11 cellular contexts compared by ENCODE assay signal in genomic region chr4:122689972-122690371, GRCh38. TPM values are rescaled to one million over a fixed set of nuclear protein-coding genes. Genes with fewer than 3 reads are reported as not detected.
DNase-seq lines count a peak whose midpoint lies in the region; ATAC-seq and TF ChIP-seq lines count a peak whose summit lies in the region.
"Had no signal": no experiment of that assay in that cellular context is flagged by ENCODE, and none has a peak within 500 bp of the region (broad histone marks: within the 10 kb centered on the region; RNA-seq: fewer than 3 reads in every experiment).

No MANE protein-coding gene starts in this region.

- in situ Hi-C loops in gastrocnemius medialis (cut with MboI; ENCODE audit: low sequenced_read_pairs in 4 of 4): no loop called here

- H3K27ac ChIP-seq in gastrocnemius medialis: no peak overlapping the region
- H3K27ac ChIP-seq: tibial nerve had no signal

- intact Hi-C loops in activated CD4-positive, alpha-beta T cell treated with anti-CD3 and anti-CD28 coated beads, Interleukin-2, amount 10 ng/mL, durations not matched to agents 24 days and 14 days (cut with micrococcal nuclease): loop anchor here (1.0 to 2.0 kb wide), 3 partner anchors 11 to 73 kb away; no protein-coding TSS in a partner anchor
- intact Hi-C loops in left cardiac atrium (cut with DNase I): no loop called here
- intact Hi-C loops in gastrocnemius medialis (cut with DNase I; ENCODE audit: low total_unique reads): no loop called here

- no peaks in the 10 kb centered on the region for H3K36me3 ChIP-seq in gastrocnemius medialis
- H3K36me3 ChIP-seq: tibial nerve had no signal

- H3K27ac Mint-ChIP-seq in activated CD4-positive, alpha-beta T cell treated with anti-CD3 and anti-CD28 coated beads, Interleukin-2, amount 10 ng/mL, durations not matched to agents 24 days and 14 days: peak overlapping the region; percentile 95
- H3K27ac Mint-ChIP-seq in activated naive CD8-positive, alpha-beta T cell treated with anti-CD3 and anti-CD28 coated beads for 36 hours: no peak overlapping the region

- peaks cover 9% of the 10 kb centered on the region for H3K9me3 Mint-ChIP-seq in activated CD4-positive, alpha-beta T cell treated with anti-CD3 and anti-CD28 coated beads, Interleukin-2, amount 10 ng/mL, durations not matched to agents 24 days and 14 days
- no peaks in the 10 kb centered on the region for H3K9me3 Mint-ChIP-seq in activated naive CD8-positive, alpha-beta T cell treated with anti-CD3 and anti-CD28 coated beads for 36 hours
- H3K9me3 Mint-ChIP-seq: neural crest cell had no signal

- peak; percentile 90 for ATAC-seq in GM21423 (IDR thresholded peaks at IDR 0.05; ENCODE audit: unreplicated experiment)
- ATAC-seq in HG03095 (IDR thresholded peaks at IDR 0.05; ENCODE audit: unreplicated experiment): peak; percentile 87
- ATAC-seq in left cardiac atrium: no peak
- ATAC-seq in gastrocnemius medialis: no peak

- peaks cover 7 to 20% of the 10 kb centered on the region in 2 donors for H3K4me1 ChIP-seq in gastrocnemius medialis

- peak; percentile 80 for DNase-seq in activated CD4-positive, alpha-beta T cell treated with anti-CD3 and anti-CD28 coated beads, Interleukin-2, amount 10 ng/mL, durations not matched to agents 24 days and 14 days
- DNase-seq in activated CD4-positive, alpha-beta T cell treated with anti-CD3 and anti-CD28 coated beads, Interleukin-2, amount 50 U/mL, for 4 hours: no peak
- DNase-seq in activated naive CD8-positive, alpha-beta T cell treated with anti-CD3 and anti-CD28 coated beads for 36 hours: peak; percentile 12
- no peak for DNase-seq in NK-92 treated with Interleukin-12 subunit alpha and Interleukin-12 subunit beta, amount 100 ng/mL, for 24 hours (lab: John Stamatoyannopoulos, UW)
- DNase-seq in left cardiac atrium (no peak), gastrocnemius medialis (no peak)
- DNase-seq: SK-N-SH had no signal

- peak overlapping the region; percentile 13 for H3K4me3 Mint-ChIP-seq in activated CD4-positive, alpha-beta T cell treated with anti-CD3 and anti-CD28 coated beads, Interleukin-2, amount 10 ng/mL, durations not matched to agents 24 days and 14 days
- no peak overlapping the region for H3K4me3 Mint-ChIP-seq in activated naive CD8-positive, alpha-beta T cell treated with anti-CD3 and anti-CD28 coated beads for 36 hours
- H3K4me3 Mint-ChIP-seq: neural crest cell had no signal

- H3K4me3 ChIP-seq in gastrocnemius medialis: no peak overlapping the region
- H3K4me3 ChIP-seq: tibial nerve had no signal

- no peak for TF ChIP-seq POLR2A in gastrocnemius medialis (IDR thresholded peaks at IDR 0.05)

- H3K36me3 Mint-ChIP-seq in activated CD4-positive, alpha-beta T cell treated with anti-CD3 and anti-CD28 coated beads, Interleukin-2, amount 10 ng/mL, durations not matched to agents 24 days and 14 days (ENCODE audit: low read depth): peaks cover 3% of the 10 kb centered on the region
- H3K36me3 Mint-ChIP-seq in activated naive CD8-positive, alpha-beta T cell treated with anti-CD3 and anti-CD28 coated beads for 36 hours: no peaks in the 10 kb centered on the region

- no peaks in the 10 kb centered on the region for H3K27me3 ChIP-seq in gastrocnemius medialis
- H3K27me3 ChIP-seq: tibial nerve had no signal

- TF ChIP-seq CTCF in gastrocnemius medialis (IDR thresholded peaks at IDR 0.05 in 4 of 5, conservative IDR thresholded peaks at IDR 0.05 in 1 of 5): no peak

- H3K27me3 Mint-ChIP-seq in activated CD4-positive, alpha-beta T cell treated with anti-CD3 and anti-CD28 coated beads, Interleukin-2, amount 10 ng/mL, durations not matched to agents 24 days and 14 days: no peaks in the 10 kb centered on the region
- peaks cover 21% of the 10 kb centered on the region for H3K27me3 Mint-ChIP-seq in activated naive CD8-positive, alpha-beta T cell treated with anti-CD3 and anti-CD28 coated beads for 36 hours

- H3K4me1 Mint-ChIP-seq in activated CD4-positive, alpha-beta T cell treated with anti-CD3 and anti-CD28 coated beads, Interleukin-2, amount 10 ng/mL, durations not matched to agents 24 days and 14 days: peaks cover 52% of the 10 kb centered on the region
- peaks cover 21% of the 10 kb centered on the region for H3K4me1 Mint-ChIP-seq in activated naive CD8-positive, alpha-beta T cell treated with anti-CD3 and anti-CD28 coated beads for 36 hours

- no peaks in the 10 kb centered on the region for H3K9me3 ChIP-seq in gastrocnemius medialis
- H3K9me3 ChIP-seq: SK-N-SH, tibial nerve had no signal

RNA-seq across cellular contexts. Expression of gene BBS12, which starts 42.5 kb away (rescaled TPM):
- total RNA-seq in activated CD4-positive, alpha-beta T cell treated with anti-CD3 and anti-CD28 coated beads, Interleukin-2, amount 10 ng/mL, durations not matched to agents 24 days and 14 days: 3.8 and 4.7 TPM in 2 replicates
- total RNA-seq in activated naive CD8-positive, alpha-beta T cell treated with anti-CD3 and anti-CD28 coated beads for 36 hours: 1 to 10 TPM in 1 of 2 experiments, under 1 TPM in 1; 0.72 to 1.2 TPM
- total RNA-seq in left cardiac atrium (1 to 10 TPM; 4.7 to 8.9 TPM), gastrocnemius medialis (1 to 10 TPM in 3 of 4 donors, under 1 TPM in 1; 0.61 to 1.9 (median 1.3) TPM)

Comparison
In these comparisons a context has a peak if more than half of its experiments do, and no peak if none do; other contexts are left out.
1. DNase-seq: peak in activated CD4-positive, alpha-beta T cell treated with anti-CD3 and anti-CD28 coated beads, Interleukin-2, amount 10 ng/mL, durations not matched to agents 24 days and 14 days (single experiment) and activated naive CD8-positive, alpha-beta T cell treated with anti-CD3 and anti-CD28 coated beads for 36 hours (single experiment); none in activated CD4-positive, alpha-beta T cell treated with anti-CD3 and anti-CD28 coated beads, Interleukin-2, amount 50 U/mL, for 4 hours (0 of 2), NK-92 treated with Interleukin-12 subunit alpha and Interleukin-12 subunit beta, amount 100 ng/mL, for 24 hours (single experiment), left cardiac atrium (single experiment) and gastrocnemius medialis (0 of 2).
2. ATAC-seq: peak in GM21423 (single experiment) and HG03095 (single experiment); none in left cardiac atrium (0 of 2) and gastrocnemius medialis (0 of 2).